Comparison of ENCODE assay signal across 8 cellular contexts in genomic region chr19:3175761-3176714, GRCh38. TPM values are rescaled to one million over a fixed set of nuclear protein-coding genes. Genes with fewer than 3 reads are reported as not detected.
A peak's percentile ranks its signal among the peaks of the same experiment; 100 is the strongest.
DNase-seq lines count a peak whose midpoint lies in the region; ATAC-seq and TF ChIP-seq lines count a peak whose summit lies in the region.

No MANE protein-coding gene starts in this region.

- H3F3A ChIP-seq in PC-9 (ENCODE audit: insufficient read depth, low read depth): peaks cover 10% of the 10 kb centered on the region; the same call in 1 of the 2 replicates

- H2AFZ ChIP-seq in PC-9: no peak overlapping the region

- H3K4me3 Mint-ChIP-seq in stimulated activated effector memory CD8-positive, alpha-beta T cell treated with anti-CD3 and anti-CD28 coated beads, Interleukin-12 subunit alpha, Interleukin-12 subunit beta, amount 100 ng/mL, for 72 hours: peak overlapping the region; percentile 96

- H3K4me1 ChIP-seq in PC-9 (replicated peaks; ENCODE audit: insufficient read depth): peaks cover 21% of the 10 kb centered on the region
- peaks cover 15% of the 10 kb centered on the region for H3K4me1 ChIP-seq in effector memory CD4-positive, alpha-beta T cell (ENCODE audit: control insufficient read depth, insufficient read depth, low read length, poor library complexity, severe bottlenecking)

- H4K20me1 ChIP-seq in PC-9 (ENCODE audit: insufficient read depth): no peaks in the 10 kb centered on the region

- POLR2A ChIA-PET in PC-9 (lab: Charles Lee; ENCODE audit: unreplicated experiment): no interaction called here

- H3K36me3 ChIP-seq in PC-9 (ENCODE audit: low read depth): no peaks in the 10 kb centered on the region
- peaks cover 6% of the 10 kb centered on the region for H3K36me3 ChIP-seq in effector memory CD4-positive, alpha-beta T cell (ENCODE audit: control insufficient read depth, insufficient read depth, low read length)

- BruUV-seq in PC-9 (replicated peaks; lab: Mats Ljungman, UMichigan): TSS peak; percentile 98

- intact Hi-C loops in PC-9 (cut with micrococcal nuclease; ENCODE audit: unreplicated experiment): loop anchor here (5.0 kb wide), 1 partner anchor 39 kb away; the partner anchor contains the start of gene GNA15

- H3K27ac ChIP-seq in PC-9: peak overlapping the region; percentile 96
- H3K27ac ChIP-seq in effector memory CD4-positive, alpha-beta T cell (ENCODE audit: insufficient read depth, low read length, poor library complexity, severe bottlenecking): peak overlapping the region; percentile 86

- H3K36me3 Mint-ChIP-seq in stimulated activated effector memory CD8-positive, alpha-beta T cell treated with anti-CD3 and anti-CD28 coated beads, Interleukin-12 subunit alpha, Interleukin-12 subunit beta, amount 100 ng/mL, for 72 hours: peaks cover 60% of the 10 kb centered on the region

- peaks cover 23% of the 10 kb centered on the region for H3K4me1 Mint-ChIP-seq in stimulated activated effector memory CD8-positive, alpha-beta T cell treated with anti-CD3 and anti-CD28 coated beads, Interleukin-12 subunit alpha, Interleukin-12 subunit beta, amount 100 ng/mL, for 72 hours

- H3K9me2 ChIP-seq in PC-9 (ENCODE audit: insufficient read depth): no peaks in the 10 kb centered on the region

- H3K79me2 ChIP-seq in PC-9 (ENCODE audit: low read depth): no peaks in the 10 kb centered on the region

- CTCF ChIA-PET in PC-9 (lab: Charles Lee): interaction anchor here (0.6 kb wide), 1 partner anchor 108 kb away, joined by 3 read pairs; no protein-coding TSS in a partner anchor

- DNase-seq in NCI-H2029 (lab: John Stamatoyannopoulos, UW) (peak; percentile 35), NCI-H2029 treated with DMSO at 0.1 percent for 48 hours (lab: John Stamatoyannopoulos, UW) (no peak), PC-9 (peak; percentile 82 to 91)
- peak; percentile 25 to 42 (median 29) for DNase-seq in effector memory CD4-positive, alpha-beta T cell
- peak in 1 of 2 donors; percentile 57 for DNase-seq in stimulated activated effector memory CD8-positive, alpha-beta T cell treated with anti-CD3 and anti-CD28 coated beads, Interleukin-12 subunit alpha, Interleukin-12 subunit beta, amount 100 ng/mL, for 72 hours (ENCODE audit: low spot score in 2 of 2)

- peak overlapping the region; percentile 71 for H3K4me2 ChIP-seq in PC-9

- no peaks in the 10 kb centered on the region for H3K9me3 ChIP-seq in PC-9 (ENCODE audit: insufficient read depth, low read depth)
- H3K9me3 ChIP-seq in effector memory CD4-positive, alpha-beta T cell (ENCODE audit: control insufficient read depth, low read length): no peaks in the 10 kb centered on the region

- no peak for ATAC-seq in stimulated activated effector memory CD8-positive, alpha-beta T cell treated with anti-CD3 and anti-CD28 coated beads, Interleukin-12 subunit alpha, Interleukin-12 subunit beta, amount 100 ng/mL, for 72 hours
- ATAC-seq in HG03280 (IDR thresholded peaks at IDR 0.05; ENCODE audit: unreplicated experiment) (no peak), HG02884 (IDR thresholded peaks at IDR 0.05; ENCODE audit: unreplicated experiment) (no peak), GM21723 (IDR thresholded peaks at IDR 0.05; ENCODE audit: unreplicated experiment) (no peak)

- H3K27ac Mint-ChIP-seq in stimulated activated effector memory CD8-positive, alpha-beta T cell treated with anti-CD3 and anti-CD28 coated beads, Interleukin-12 subunit alpha, Interleukin-12 subunit beta, amount 100 ng/mL, for 72 hours: peak overlapping the region; percentile 98

- peak overlapping the region; percentile 24; the same call in 1 of the 2 replicates for H3K4me3 ChIP-seq in PC-9
- peak overlapping the region; percentile 31 for H3K4me3 ChIP-seq in effector memory CD4-positive, alpha-beta T cell (ENCODE audit: insufficient read depth, low read depth, low read length, poor library complexity, severe bottlenecking)

- H3K9me3 Mint-ChIP-seq in stimulated activated effector memory CD8-positive, alpha-beta T cell treated with anti-CD3 and anti-CD28 coated beads, Interleukin-12 subunit alpha, Interleukin-12 subunit beta, amount 100 ng/mL, for 72 hours: no peaks in the 10 kb centered on the region

- H3K27me3 ChIP-seq in PC-9 (ENCODE audit: insufficient read depth, low read depth): no peaks in the 10 kb centered on the region
- no peaks in the 10 kb centered on the region for H3K27me3 ChIP-seq in effector memory CD4-positive, alpha-beta T cell (replicated peaks; ENCODE audit: control insufficient read depth, insufficient read depth, low read length, poor library complexity, severe bottlenecking)

- no peak for TF ChIP-seq CTCF in PC-9 (conservative IDR thresholded peaks at IDR 0.05)

RNA-seq across cellular contexts. Expression of gene S1PR4, which starts 2.5 kb away (rescaled TPM):
- total RNA-seq in PC-9 (2021): 0.37 and 0.83 TPM in 2 replicates

RNA-seq across cellular contexts. Expression of gene NCLN, which starts 9.7 kb away (rescaled TPM):
- 46.0 and 61.4 TPM in 2 replicates for total RNA-seq in PC-9 (2021)

RNA-seq across cellular contexts. Expression of gene GNA15, which starts 40.2 kb away (rescaled TPM):
- total RNA-seq in PC-9 (2021): 14.2 and 16.3 TPM in 2 replicates

RNA-seq across cellular contexts. Expression of gene CELF5, which starts 48.4 kb away (rescaled TPM):
- 0.20 and 0.48 TPM in 2 replicates for total RNA-seq in PC-9 (2021)
